11 cellular contexts compared by ENCODE assay signal in the genomic region with DNA sequence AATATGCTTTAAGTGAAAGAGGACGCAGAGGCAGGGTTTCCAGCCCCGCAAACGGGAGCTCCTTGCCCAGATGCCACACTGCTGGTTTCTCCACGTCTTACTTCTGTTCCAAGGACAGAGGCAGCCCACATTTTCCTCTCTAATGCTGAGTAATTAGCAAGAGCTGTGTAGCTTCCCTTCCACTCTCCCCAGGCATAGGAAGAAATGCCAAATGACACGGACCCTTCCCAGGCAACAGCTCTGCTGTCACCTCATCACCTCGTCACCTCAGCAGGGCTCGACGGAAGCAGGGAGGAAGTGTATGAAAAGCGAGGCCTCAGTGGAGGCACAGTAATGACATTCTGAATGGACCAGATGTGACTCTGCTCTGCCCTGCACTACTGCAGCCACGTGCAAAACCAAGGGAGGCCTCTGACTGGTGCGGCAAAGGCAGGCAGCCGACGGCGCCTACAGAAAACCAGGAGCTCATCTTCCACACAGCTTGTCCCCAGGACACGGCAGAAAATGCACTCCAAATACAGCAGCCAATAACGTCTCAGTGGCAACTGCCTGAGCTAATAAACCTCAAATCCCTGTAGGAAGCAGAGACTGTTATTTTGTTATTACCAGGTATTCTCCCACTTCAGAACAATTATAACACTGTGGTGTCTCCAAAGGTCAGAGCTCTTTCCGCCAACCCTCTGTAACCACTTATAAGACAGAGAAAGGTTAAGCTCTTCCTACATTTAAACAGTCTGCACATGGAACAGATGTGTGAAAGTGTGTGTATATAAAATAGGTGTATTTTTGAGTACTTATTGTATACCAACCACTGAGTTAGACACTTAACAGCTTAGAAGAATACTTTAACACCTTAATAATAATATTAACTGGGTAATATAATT.
DNase-seq lines count a peak whose midpoint lies in the region; ATAC-seq, FAIRE-seq and TF ChIP-seq lines count a peak whose summit lies in the region.
"Had no signal": no experiment of that assay in that cellular context is flagged by ENCODE, and none has a peak within 500 bp of the region (broad histone marks: within the 10 kb centered on the region; RNA-seq: fewer than 3 reads in every experiment).

No MANE protein-coding gene starts in this region.

- H3K27ac ChIP-seq in PC-3 (ENCODE audit: low read length) (no peak overlapping the region), GM12878 (ENCODE audit: control insufficient read depth, insufficient read depth) (no peak overlapping the region)
- H3K27ac ChIP-seq: pancreas, VCaP had no signal

- CTCF ChIA-PET in PC-3 (lab: Charles Lee), result interaction anchor here (0.7 to 1.1 kb wide), 2 partner anchors 104 to 259 kb away, joined by 3 to 4 read pairs; no protein-coding TSS in a partner anchor
- CTCF ChIA-PET in GM12878 (lab: Yijun Ruan, JAX), result interaction anchor here (0.9 to 1.9 kb wide), 5 partner anchors 11 to 468 kb away, joined by 3 to 8 read pairs (median 4); no protein-coding TSS in a partner anchor

- no peak for TF ChIP-seq EP300 in GM12878 (IDR thresholded peaks at IDR 0.05; ENCODE audit: borderline replicate concordance in 1 of 2, control insufficient read depth in 1 of 2, low read depth in 2 of 2, low read length in 2 of 2)

- no peaks in the 10 kb centered on the region for H3F3A ChIP-seq in PC-3 (ENCODE audit: low read length, unreplicated experiment)

- DNase-seq in NCI-H510A treated with DMSO at 0.1 percent for 48 hours (lab: John Stamatoyannopoulos, UW) (peak; percentile 34), NCI-H510A (lab: John Stamatoyannopoulos, UW) (no peak), PC-3 (no peak), GM12878 (ENCODE audit: low read depth, low spot score) (no peak), NOMO-1 treated with dmso at 0.1 percent for 144 hours (lab: John Stamatoyannopoulos, UW; ENCODE audit: unreplicated experiment) (no peak)
- peak; percentile 13 for DNase-seq in stimulated activated CD4-positive, alpha-beta T cell treated with anti-CD3 and anti-CD28 coated beads, Interleukin-4, amount 100 ng/mL, for 24 hours

- TF ChIP-seq CTCF in PC-3 (conservative IDR thresholded peaks at IDR 0.05; ENCODE audit: low read depth, low read length) (no peak), GM12878 (IDR thresholded peaks at IDR 0.05 in 2 of 3, conservative IDR thresholded peaks at IDR 0.05 in 1 of 3; ENCODE audit: control insufficient read depth in 2 of 3, extremely low read depth in 1 of 3, insufficient read depth in 1 of 3, low read depth in 3 of 3, low read length in 3 of 3) (no peak)

- H2AFZ ChIP-seq in PC-3 (ENCODE audit: low read length) (peak overlapping the region; percentile 76), GM12878 (ENCODE audit: control insufficient read depth, low read depth, low read length) (peak overlapping the region; percentile 54)

- POLR2A ChIA-PET in PC-3 (lab: Charles Lee; ENCODE audit: unreplicated experiment), result no interaction called here
- POLR2A ChIA-PET in GM12878 (lab: Charles Lee), result no interaction called here

- SMC1A ChIA-PET in GM12878 (lab: Charles Lee; ENCODE audit: uncharacterized antibody, unreplicated experiment), result no interaction called here

- H3K4me1 ChIP-seq in PC-3 (ENCODE audit: insufficient read depth, low read length) (no peaks in the 10 kb centered on the region), GM12878 (ENCODE audit: control insufficient read depth, insufficient read depth, low read length) (no peaks in the 10 kb centered on the region)

- H4K20me1 ChIP-seq in PC-3 (ENCODE audit: low read length) (no peaks in the 10 kb centered on the region), GM12878 (ENCODE audit: control insufficient read depth, insufficient read depth) (no peaks in the 10 kb centered on the region)

- no peak for FAIRE-seq in GM12878 (lab: Jason Lieb, UNC)
- FAIRE-seq: A204.1, pancreas had no signal

- H3K9me2 ChIP-seq in PC-3 (replicated peaks; ENCODE audit: low read length), result no peaks in the 10 kb centered on the region

- ATAC-seq in PC-3 (no peak), GM12878 (no peak; the same call in 2 of the 3 replicates), GM18907 (IDR thresholded peaks at IDR 0.05; ENCODE audit: unreplicated experiment) (no peak), HG03025 (IDR thresholded peaks at IDR 0.05; ENCODE audit: low FRiP score, unreplicated experiment) (no peak)

- H3K36me3 ChIP-seq in PC-3 (ENCODE audit: low read depth, low read length) (no peaks in the 10 kb centered on the region), GM12878 (ENCODE audit: control insufficient read depth in 2 of 2, insufficient read depth in 2 of 2, low read length in 1 of 2) (no peaks in the 10 kb centered on the region)
- H3K36me3 ChIP-seq: pancreas had no signal

- BruUV-seq in PC-3 (replicated peaks; lab: Mats Ljungman, UMichigan) (no TSS peak), GM12878 (replicated peaks; lab: Mats Ljungman, UMichigan) (no TSS peak)

- H3K4me2 ChIP-seq in PC-3 (ENCODE audit: low read length) (no peak overlapping the region), GM12878 (ENCODE audit: control insufficient read depth, insufficient read depth) (no peak overlapping the region; the same call in 1 of the 2 replicates)

- TF ChIP-seq POLR2A in GM12878 (IDR thresholded peaks at IDR 0.05; ENCODE audit: low read depth, low read length), result no peak

- RAD21 ChIA-PET in GM12878 (lab: Charles Lee; ENCODE audit: unreplicated experiment), result no interaction called here

- H3K27me3 ChIP-seq in PC-3 (ENCODE audit: low read length) (peaks cover 13% of the 10 kb centered on the region; the same call in 1 of the 2 replicates), GM12878 (replicated peaks in 1 of 2; ENCODE audit: control insufficient read depth in 2 of 2, insufficient read depth in 2 of 2, low read length in 1 of 2) (no peaks in the 10 kb centered on the region; a peak in 1 of 4 replicates)
- H3K27me3 ChIP-seq: pancreas had no signal

- no peak overlapping the region for H3K9ac ChIP-seq in PC-3 (ENCODE audit: low read length)
- no peak overlapping the region for H3K9ac ChIP-seq in GM12878 (ENCODE audit: control insufficient read depth, insufficient read depth, low read length)

- no peak overlapping the region for H3K4me3 ChIP-seq in PC-3 (ENCODE audit: low read length)
- no peak overlapping the region for H3K4me3 ChIP-seq in GM12878
- H3K4me3 ChIP-seq: pancreas had no signal

- H3K79me2 ChIP-seq in PC-3 (ENCODE audit: low read length) (no peaks in the 10 kb centered on the region), GM12878 (ENCODE audit: control insufficient read depth, insufficient read depth, low read length) (no peaks in the 10 kb centered on the region)

- no peaks in the 10 kb centered on the region for H3K9me3 ChIP-seq in PC-3 (ENCODE audit: low read length)
- no peaks in the 10 kb centered on the region for H3K9me3 ChIP-seq in GM12878 (replicated peaks; ENCODE audit: control insufficient read depth, insufficient read depth, low read length)
- H3K9me3 ChIP-seq: pancreas had no signal

- intact Hi-C loops in PC-3 (cut with micrococcal nuclease) (no loop called here), GM12878 (cut with micrococcal nuclease; ENCODE audit: unreplicated experiment) (no loop called here)

- in situ Hi-C loops in GM12878 (cut with MboI), result no loop called here

- 60% methylated on average over 17 of the region's 17 CpGs for WGBS in GM12878 (ENCODE audit: insufficient coverage, insufficient replicate concordance, low lambda C conversion rate, missing lambda C conversion rate)

- TF ChIP-seq RAD21 in GM12878 (IDR thresholded peaks at IDR 0.05; ENCODE audit: insufficient read depth, low read depth, low read length), result no peak

TF ChIP-seq in GM12878, 131 proteins besides CTCF, POLR2A, EP300 and RAD21:
- TF ChIP-seq TCF7 (IDR thresholded peaks at IDR 0.05; ENCODE audit: borderline replicate concordance) (no peak), SPI1 (IDR thresholded peaks at IDR 0.05; ENCODE audit: borderline replicate concordance, insufficient read depth, low read depth, low read length) (no peak), NFIC (IDR thresholded peaks at IDR 0.05; ENCODE audit: low read depth, low read length) (no peak), ZBTB11 (CRISPR knock-in tag; IDR thresholded peaks at IDR 0.05) (no peak)
TF ChIP-seq in GM12878: peak in this region for 0.

Comparison
In these comparisons a context has a peak if more than half of its experiments do, and no peak if none do; other contexts are left out.
1. DNase-seq: peak in NCI-H510A treated with DMSO at 0.1 percent for 48 hours (single experiment) and stimulated activated CD4-positive, alpha-beta T cell treated with anti-CD3 and anti-CD28 coated beads, Interleukin-4, amount 100 ng/mL, for 24 hours (single experiment); none in NCI-H510A (single experiment), PC-3 (single experiment), GM12878 (single experiment) and NOMO-1 treated with dmso at 0.1 percent for 144 hours (single experiment).